In the genomic region with DNA sequence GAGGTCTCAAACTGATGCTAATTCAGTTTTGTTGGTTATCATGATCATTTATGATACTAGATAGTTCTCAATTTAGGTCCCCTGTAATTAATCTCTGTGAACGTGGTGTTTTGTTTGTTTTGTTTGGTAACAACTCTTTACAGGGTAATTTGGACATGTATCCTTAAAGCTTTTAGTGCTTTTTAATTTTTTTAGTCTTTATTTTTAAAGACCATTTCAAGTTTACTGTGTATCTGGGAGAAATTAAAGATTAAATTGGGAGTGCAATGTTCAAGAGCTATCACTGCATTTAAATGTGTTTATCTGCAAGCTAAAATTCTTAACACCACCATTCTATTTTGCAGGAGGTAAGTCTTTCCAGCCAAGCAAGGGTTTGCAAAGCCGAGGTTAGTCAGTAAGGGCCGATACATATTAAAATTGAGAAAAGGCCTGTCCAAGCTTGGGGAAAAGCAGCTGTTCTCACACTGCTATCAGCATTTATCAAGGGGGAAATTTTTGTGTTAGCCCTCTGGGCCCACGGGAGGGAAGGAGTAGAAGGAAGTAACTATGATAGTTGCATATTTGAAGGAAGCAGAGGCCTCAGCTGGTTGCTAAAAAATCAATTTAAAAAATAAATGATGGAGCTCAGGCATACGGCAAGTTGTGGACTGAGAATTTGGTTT, we compare ENCODE assay signal across 8 cellular contexts. TPM values are rescaled to one million over a fixed set of nuclear protein-coding genes. Genes with fewer than 3 reads are reported as not detected.
DNase-seq lines count a peak whose midpoint lies in the region; ATAC-seq and TF ChIP-seq lines count a peak whose summit lies in the region.

No MANE protein-coding gene starts in this region.

- ATAC-seq in HG02884 (IDR thresholded peaks at IDR 0.05; ENCODE audit: unreplicated experiment): no peak

- H3K4me3 ChIP-seq in liver (ENCODE audit: low read depth in 1 of 3, low read length in 3 of 3): peak overlapping the region in 1 of 3 donors; percentile 6
- no peak overlapping the region for H3K4me3 ChIP-seq in urinary bladder (ENCODE audit: low read depth, low read length)
- H3K4me3 ChIP-seq in ovary: no peak overlapping the region

- peaks cover 49% of the 10 kb centered on the region for H3K4me1 Mint-ChIP-seq in activated naive CD4-positive, alpha-beta T cell treated with anti-CD3 and anti-CD28 coated beads for 36 hours (ENCODE audit: low read depth)

- intact Hi-C loops in activated naive CD4-positive, alpha-beta T cell treated with anti-CD3 and anti-CD28 coated beads for 36 hours (cut with micrococcal nuclease): loop anchor here (1.0 to 2.0 kb wide), 7 partner anchors 10 to 218 kb away; no protein-coding TSS in a partner anchor
- intact Hi-C loops in ovary (cut with DNase I): loop anchor here in 1 of 4 donors (10.0 kb wide), 1 partner anchor 172 kb away; no protein-coding TSS in a partner anchor

- no peak for DNase-seq in activated naive CD4-positive, alpha-beta T cell treated with anti-CD3 and anti-CD28 coated beads for 36 hours
- DNase-seq in activated naive CD4-positive, alpha-beta T cell treated with Interleukin-2 at 50 U/mL for 16 hours: no peak
- no peak for DNase-seq in ovary
- no peak for DNase-seq in midbrain (lab: John Stamatoyannopoulos, UW)

- 20% methylated on average over 5 of the region's 5 CpGs for WGBS in liver
- 37% methylated on average over 5 of the region's 5 CpGs for WGBS in urinary bladder
- WGBS in ovary, 3 donors: 23 to 26% (median 25%) methylated on average over 5 of the region's 5 CpGs

- CTCF ChIA-PET in activated naive CD4-positive, alpha-beta T cell treated with anti-CD3 and anti-CD28 coated beads for 36 hours (lab: Charles Lee): interaction anchor here (0.6 to 1.2 kb wide), 2 partner anchors 10 to 216 kb away, joined by 3 to 4 read pairs; no protein-coding TSS in a partner anchor

- H3K27ac ChIP-seq in VCaP (0 out of 2 replicates have a peak overlapping the region, but pooled peaks have one; percentile 2), liver (ENCODE audit: low read depth in 1 of 2, low read length in 2 of 2) (peak overlapping the region; percentile 86 to 87), urinary bladder (ENCODE audit: low read depth) (peak overlapping the region; percentile 48), ovary (peak overlapping the region in 1 of 2 donors; percentile 2)

- TF ChIP-seq CTCF in VCaP (conservative IDR thresholded peaks at IDR 0.05) (no peak), liver (IDR thresholded peaks at IDR 0.05; ENCODE audit: low read depth, low read length, missing input control) (no peak), ovary (IDR thresholded peaks at IDR 0.05) (no peak)

- H3K36me3 ChIP-seq in liver (ENCODE audit: control insufficient read depth in 4 of 4, insufficient read depth in 3 of 4, low read depth in 1 of 4, low read length in 3 of 4) (no peaks in the 10 kb centered on the region), urinary bladder (ENCODE audit: insufficient read depth) (no peaks in the 10 kb centered on the region), ovary (no peaks in the 10 kb centered on the region)

- H3K27me3 Mint-ChIP-seq in activated naive CD4-positive, alpha-beta T cell treated with anti-CD3 and anti-CD28 coated beads for 36 hours (ENCODE audit: low read depth): no peaks in the 10 kb centered on the region

- no peaks in the 10 kb centered on the region for H3K36me3 Mint-ChIP-seq in activated naive CD4-positive, alpha-beta T cell treated with anti-CD3 and anti-CD28 coated beads for 36 hours (ENCODE audit: low read depth)

- no peaks in the 10 kb centered on the region for H3K9me3 Mint-ChIP-seq in activated naive CD4-positive, alpha-beta T cell treated with anti-CD3 and anti-CD28 coated beads for 36 hours

- H3K27me3 ChIP-seq in liver (ENCODE audit: control insufficient read depth in 4 of 4, insufficient read depth in 4 of 4, low read length in 3 of 4) (no peaks in the 10 kb centered on the region), ovary (no peaks in the 10 kb centered on the region)

- no peak for TF ChIP-seq EP300 in ovary (IDR thresholded peaks at IDR 0.05)

- no peak for TF ChIP-seq RAD21 in liver (IDR thresholded peaks at IDR 0.05)

- H3K9ac ChIP-seq in liver (ENCODE audit: low read depth in 1 of 2, low read length in 2 of 2): peak overlapping the region; percentile 1 to 93

- peak overlapping the region; percentile 65 for H3K4me3 Mint-ChIP-seq in activated naive CD4-positive, alpha-beta T cell treated with anti-CD3 and anti-CD28 coated beads for 36 hours

- H3K9me3 ChIP-seq in liver (ENCODE audit: control insufficient read depth in 4 of 4, low read length in 3 of 4) (no peaks in the 10 kb centered on the region), ovary (no peaks in the 10 kb centered on the region)

- peaks cover 6 to 34% (median 24%) of the 10 kb centered on the region in 4 donors for H3K4me1 ChIP-seq in liver (ENCODE audit: control insufficient read depth in 4 of 4, insufficient read depth in 4 of 4, low read length in 3 of 4)
- H3K4me1 ChIP-seq in urinary bladder (ENCODE audit: insufficient read depth): peaks cover 6% of the 10 kb centered on the region
- peaks cover 2% of the 10 kb centered on the region for H3K4me1 ChIP-seq in ovary (ENCODE audit: insufficient read depth)

- peak overlapping the region; percentile 93 for H3K27ac Mint-ChIP-seq in activated naive CD4-positive, alpha-beta T cell treated with anti-CD3 and anti-CD28 coated beads for 36 hours

- TF ChIP-seq POLR2A in ovary (IDR thresholded peaks at IDR 0.05): no peak

TF ChIP-seq in liver, 16 proteins besides CTCF, POLR2A, EP300 and RAD21:
- TF ChIP-seq YY1 (IDR thresholded peaks at IDR 0.05) (no peak), HNF4G (IDR thresholded peaks at IDR 0.05) (no peak), FOXA1 (IDR thresholded peaks at IDR 0.05) (no peak), EGR1 (IDR thresholded peaks at IDR 0.05; ENCODE audit: low read depth in 2 of 2) (no peak), TAF1 (conservative IDR thresholded peaks at IDR 0.05) (no peak), NR2F2 (IDR thresholded peaks at IDR 0.05) (no peak), FOXA2 (IDR thresholded peaks at IDR 0.05) (no peak), JUND (IDR thresholded peaks at IDR 0.05) (no peak), RXRA (IDR thresholded peaks at IDR 0.05) (no peak), SP1 (IDR thresholded peaks at IDR 0.05) (no peak), HNF4A (conservative IDR thresholded peaks at IDR 0.05) (no peak), GABPA (IDR thresholded peaks at IDR 0.05 in 1 of 2, conservative IDR thresholded peaks at IDR 0.05 in 1 of 2) (no peak)
- TF ChIP-seq, protein P1, sequence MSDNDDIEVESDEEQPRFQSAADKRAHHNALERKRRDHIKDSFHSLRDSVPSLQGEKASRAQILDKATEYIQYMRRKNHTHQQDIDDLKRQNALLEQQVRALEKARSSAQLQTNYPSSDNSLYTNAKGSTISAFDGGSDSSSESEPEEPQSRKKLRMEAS (IDR thresholded peaks at IDR 0.05): no peak
- TF ChIP-seq, protein P2, sequence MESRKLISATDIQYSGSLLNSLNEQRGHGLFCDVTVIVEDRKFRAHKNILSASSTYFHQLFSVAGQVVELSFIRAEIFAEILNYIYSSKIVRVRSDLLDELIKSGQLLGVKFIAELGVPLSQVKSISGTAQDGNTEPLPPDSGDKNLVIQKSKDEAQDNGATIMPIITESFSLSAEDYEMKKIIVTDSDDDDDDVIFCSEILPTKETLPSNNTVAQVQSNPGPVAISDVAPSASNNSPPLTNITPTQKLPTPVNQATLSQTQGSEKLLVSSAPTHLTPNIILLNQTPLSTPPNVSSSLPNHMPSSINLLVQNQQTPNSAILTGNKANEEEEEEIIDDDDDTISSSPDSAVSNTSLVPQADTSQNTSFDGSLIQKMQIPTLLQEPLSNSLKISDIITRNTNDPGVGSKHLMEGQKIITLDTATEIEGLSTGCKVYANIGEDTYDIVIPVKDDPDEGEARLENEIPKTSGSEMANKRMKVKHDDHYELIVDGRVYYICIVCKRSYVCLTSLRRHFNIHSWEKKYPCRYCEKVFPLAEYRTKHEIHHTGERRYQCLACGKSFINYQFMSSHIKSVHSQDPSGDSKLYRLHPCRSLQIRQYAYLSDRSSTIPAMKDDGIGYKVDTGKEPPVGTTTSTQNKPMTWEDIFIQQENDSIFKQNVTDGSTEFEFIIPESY (IDR thresholded peaks at IDR 0.05): no peak
- TF ChIP-seq, protein P3, sequence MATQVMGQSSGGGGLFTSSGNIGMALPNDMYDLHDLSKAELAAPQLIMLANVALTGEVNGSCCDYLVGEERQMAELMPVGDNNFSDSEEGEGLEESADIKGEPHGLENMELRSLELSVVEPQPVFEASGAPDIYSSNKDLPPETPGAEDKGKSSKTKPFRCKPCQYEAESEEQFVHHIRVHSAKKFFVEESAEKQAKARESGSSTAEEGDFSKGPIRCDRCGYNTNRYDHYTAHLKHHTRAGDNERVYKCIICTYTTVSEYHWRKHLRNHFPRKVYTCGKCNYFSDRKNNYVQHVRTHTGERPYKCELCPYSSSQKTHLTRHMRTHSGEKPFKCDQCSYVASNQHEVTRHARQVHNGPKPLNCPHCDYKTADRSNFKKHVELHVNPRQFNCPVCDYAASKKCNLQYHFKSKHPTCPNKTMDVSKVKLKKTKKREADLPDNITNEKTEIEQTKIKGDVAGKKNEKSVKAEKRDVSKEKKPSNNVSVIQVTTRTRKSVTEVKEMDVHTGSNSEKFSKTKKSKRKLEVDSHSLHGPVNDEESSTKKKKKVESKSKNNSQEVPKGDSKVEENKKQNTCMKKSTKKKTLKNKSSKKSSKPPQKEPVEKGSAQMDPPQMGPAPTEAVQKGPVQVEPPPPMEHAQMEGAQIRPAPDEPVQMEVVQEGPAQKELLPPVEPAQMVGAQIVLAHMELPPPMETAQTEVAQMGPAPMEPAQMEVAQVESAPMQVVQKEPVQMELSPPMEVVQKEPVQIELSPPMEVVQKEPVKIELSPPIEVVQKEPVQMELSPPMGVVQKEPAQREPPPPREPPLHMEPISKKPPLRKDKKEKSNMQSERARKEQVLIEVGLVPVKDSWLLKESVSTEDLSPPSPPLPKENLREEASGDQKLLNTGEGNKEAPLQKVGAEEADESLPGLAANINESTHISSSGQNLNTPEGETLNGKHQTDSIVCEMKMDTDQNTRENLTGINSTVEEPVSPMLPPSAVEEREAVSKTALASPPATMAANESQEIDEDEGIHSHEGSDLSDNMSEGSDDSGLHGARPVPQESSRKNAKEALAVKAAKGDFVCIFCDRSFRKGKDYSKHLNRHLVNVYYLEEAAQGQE (IDR thresholded peaks at IDR 0.05): no peak
- TF ChIP-seq, protein P4, sequence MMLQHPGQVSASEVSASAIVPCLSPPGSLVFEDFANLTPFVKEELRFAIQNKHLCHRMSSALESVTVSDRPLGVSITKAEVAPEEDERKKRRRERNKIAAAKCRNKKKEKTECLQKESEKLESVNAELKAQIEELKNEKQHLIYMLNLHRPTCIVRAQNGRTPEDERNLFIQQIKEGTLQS (IDR thresholded peaks at IDR 0.05): no peak

RNA-seq across cellular contexts. Expression of a gene that starts 59.4 kb away (rescaled TPM):
- 10 to 100 TPM; 37.2 to 38.3 TPM for total RNA-seq in activated naive CD4-positive, alpha-beta T cell treated with anti-CD3 and anti-CD28 coated beads for 36 hours
- total RNA-seq in liver (10 to 100 TPM; 14.9 to 16.3 TPM), urinary bladder (30.2 TPM), ovary (10 to 100 TPM; 13.5 to 69.7 (median 21.2) TPM)
- polyA plus RNA-seq in liver (1 to 10 TPM; 4.2 to 7.6 TPM), urinary bladder (21.4 TPM), ovary (10 to 100 TPM; 13.1 to 20.8 TPM)
